In the genomic region with DNA sequence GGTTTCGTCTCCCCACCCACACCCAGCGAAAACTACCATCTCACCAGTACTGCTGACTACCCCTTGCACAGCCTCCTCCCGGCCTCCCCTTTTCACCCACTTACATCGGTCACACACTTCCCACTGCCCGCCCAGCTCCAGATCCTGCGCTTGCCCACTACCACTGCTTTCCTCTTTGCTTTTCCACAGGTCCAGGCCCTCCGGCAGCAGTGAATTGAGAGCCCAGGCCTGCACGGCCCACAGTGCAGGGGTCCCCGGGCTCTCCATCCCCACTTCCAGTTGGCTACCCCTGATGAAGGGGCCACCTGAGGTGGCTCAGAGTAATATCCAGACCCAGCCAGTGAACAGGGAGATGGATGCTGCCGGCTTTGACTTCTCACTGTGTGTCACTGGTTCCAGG, we compare ENCODE assay signal across 15 cellular contexts.
DNase-seq lines count a peak whose midpoint lies in the region; ATAC-seq and TF ChIP-seq lines count a peak whose summit lies in the region.
"Had no signal": no experiment of that assay in that cellular context is flagged by ENCODE, and none has a peak within 500 bp of the region (broad histone marks: within the 10 kb centered on the region; RNA-seq: fewer than 3 reads in every experiment).

No MANE protein-coding gene starts in this region.

- H3K27me3 ChIP-seq in mesenchymal stem cell (ENCODE audit: control insufficient read depth in 1 of 2, insufficient read depth in 1 of 2, low read length in 2 of 2) = peaks cover 0 to 50% of the 10 kb centered on the region in 2 experiments
- no peaks in the 10 kb centered on the region for H3K27me3 ChIP-seq in transverse colon
- H3K27me3 ChIP-seq: BLaER1 treated with 17β-estradiol and CSF1 and Interleukin-3, amounts not matched to agents 10 nM and 100 nM had no signal

- H3K9me3 Mint-ChIP-seq in activated CD8-positive, alpha-beta memory T cell treated with anti-CD3 and anti-CD28 coated beads, Interleukin-2, amount 10 ng/mL, durations not matched to agents 7 days and 5 days (ENCODE audit: low read depth) = no peaks in the 10 kb centered on the region
- no peaks in the 10 kb centered on the region for H3K9me3 Mint-ChIP-seq in stimulated activated effector memory CD8-positive, alpha-beta T cell treated with anti-CD3 and anti-CD28 coated beads, Interleukin-12 subunit alpha, Interleukin-12 subunit beta, amount 100 ng/mL, for 72 hours

- 92% methylated on average over 10 of the region's 10 CpGs for WGBS in mesenchymal stem cell
- 83 to 93% methylated on average over 1 to 10 of the region's 10 CpGs for WGBS in transverse colon (ENCODE audit: low coverage in 1 of 2), 2 donors

- H2BK120ac ChIP-seq in mesenchymal stem cell (ENCODE audit: low read depth, low read length) = no peak overlapping the region

- H3K9me3 ChIP-seq in mesenchymal stem cell (ENCODE audit: control insufficient read depth, low read length) = peaks cover 19% of the 10 kb centered on the region
- H3K9me3 ChIP-seq in transverse colon = peaks cover 0 to 4% of the 10 kb centered on the region in 2 donors

- H2BK5ac ChIP-seq in mesenchymal stem cell (ENCODE audit: low read depth, low read length, poor library complexity, severe bottlenecking) = no peak overlapping the region

- no peaks in the 10 kb centered on the region for H3K4me1 Mint-ChIP-seq in activated CD8-positive, alpha-beta memory T cell treated with anti-CD3 and anti-CD28 coated beads, Interleukin-2, amount 10 ng/mL, durations not matched to agents 7 days and 5 days
- no peaks in the 10 kb centered on the region for H3K4me1 Mint-ChIP-seq in stimulated activated effector memory CD8-positive, alpha-beta T cell treated with anti-CD3 and anti-CD28 coated beads, Interleukin-12 subunit alpha, Interleukin-12 subunit beta, amount 100 ng/mL, for 72 hours
- H3K4me1 Mint-ChIP-seq: CD4-positive, CD25-positive, alpha-beta regulatory T cell had no signal

- H3K4me1 ChIP-seq in mesenchymal stem cell (ENCODE audit: control insufficient read depth, insufficient read depth, low read depth, low read length) = peaks cover 2% of the 10 kb centered on the region
- H3K4me1 ChIP-seq in transverse colon = no peaks in the 10 kb centered on the region

- no peak overlapping the region for H3K23ac ChIP-seq in mesenchymal stem cell (ENCODE audit: low read length in 2 of 2)

- peaks cover 7% of the 10 kb centered on the region for H3K27me3 Mint-ChIP-seq in activated CD8-positive, alpha-beta memory T cell treated with anti-CD3 and anti-CD28 coated beads, Interleukin-2, amount 10 ng/mL, durations not matched to agents 7 days and 5 days
- H3K27me3 Mint-ChIP-seq: CD4-positive, CD25-positive, alpha-beta regulatory T cell had no signal

- H3K36me3 ChIP-seq in mesenchymal stem cell (ENCODE audit: control insufficient read depth in 1 of 2, insufficient read depth in 2 of 2, low read depth in 1 of 2, low read length in 2 of 2) = no peaks in the 10 kb centered on the region
- H3K36me3 ChIP-seq in transverse colon = no peaks in the 10 kb centered on the region
- H3K36me3 ChIP-seq: BLaER1 treated with 17β-estradiol and CSF1 and Interleukin-3, amounts not matched to agents 10 nM and 100 nM had no signal

- no peak overlapping the region for H3K18ac ChIP-seq in mesenchymal stem cell (ENCODE audit: low read depth in 1 of 2, low read length in 2 of 2)

- in situ Hi-C loops in transverse colon (cut with MboI; ENCODE audit: low pct_ligation_motif_present in 1 of 4, low pct_unique_long_range_greater_than_20kb in 1 of 4, low sequenced_read_pairs in 3 of 4) = no loop called here

- no peak overlapping the region for H4K91ac ChIP-seq in mesenchymal stem cell (ENCODE audit: low read length)

- H2AK5ac ChIP-seq in mesenchymal stem cell (ENCODE audit: low read length, severe bottlenecking) = no peak overlapping the region

- no peak overlapping the region for H3K27ac Mint-ChIP-seq in activated CD8-positive, alpha-beta memory T cell treated with anti-CD3 and anti-CD28 coated beads, Interleukin-2, amount 10 ng/mL, durations not matched to agents 7 days and 5 days
- H3K27ac Mint-ChIP-seq in stimulated activated effector memory CD8-positive, alpha-beta T cell treated with anti-CD3 and anti-CD28 coated beads, Interleukin-12 subunit alpha, Interleukin-12 subunit beta, amount 100 ng/mL, for 72 hours = no peak overlapping the region
- H3K27ac Mint-ChIP-seq: CD4-positive, CD25-positive, alpha-beta regulatory T cell had no signal

- no peak overlapping the region for H3K9ac ChIP-seq in mesenchymal stem cell (ENCODE audit: low read length)
- H3K9ac ChIP-seq: BLaER1 treated with 17β-estradiol and CSF1 and Interleukin-3, amounts not matched to agents 10 nM and 100 nM had no signal

- intact Hi-C loops in transverse colon (cut with DNase I; ENCODE audit: low total_unique reads) = no loop called here

- no peak for ATAC-seq in activated CD8-positive, alpha-beta memory T cell treated with anti-CD3 and anti-CD28 coated beads, Interleukin-2, amount 10 ng/mL, durations not matched to agents 7 days and 5 days
- ATAC-seq in stimulated activated effector memory CD8-positive, alpha-beta T cell treated with anti-CD3 and anti-CD28 coated beads, Interleukin-12 subunit alpha, Interleukin-12 subunit beta, amount 100 ng/mL, for 72 hours = peak; percentile 12

- H3K36me3 Mint-ChIP-seq in activated CD8-positive, alpha-beta memory T cell treated with anti-CD3 and anti-CD28 coated beads, Interleukin-2, amount 10 ng/mL, durations not matched to agents 7 days and 5 days = no peaks in the 10 kb centered on the region
- H3K36me3 Mint-ChIP-seq in stimulated activated effector memory CD8-positive, alpha-beta T cell treated with anti-CD3 and anti-CD28 coated beads, Interleukin-12 subunit alpha, Interleukin-12 subunit beta, amount 100 ng/mL, for 72 hours = no peaks in the 10 kb centered on the region
- H3K36me3 Mint-ChIP-seq: CD4-positive, CD25-positive, alpha-beta regulatory T cell had no signal

- H3K4me3 ChIP-seq in mesenchymal stem cell (ENCODE audit: insufficient read depth in 1 of 2, low read depth in 1 of 2, low read length in 2 of 2) = no peak overlapping the region
- H3K4me3 ChIP-seq in transverse colon = no peak overlapping the region
- H3K4me3 ChIP-seq: BLaER1 treated with 17β-estradiol and CSF1 and Interleukin-3, amounts not matched to agents 10 nM and 100 nM had no signal

- H3K27ac ChIP-seq in mesenchymal stem cell (ENCODE audit: low read length, poor library complexity, severe bottlenecking) (no peak overlapping the region), transverse colon (no peak overlapping the region)
- H3K27ac ChIP-seq: BLaER1 treated with 17β-estradiol and CSF1 and Interleukin-3, amounts not matched to agents 10 nM and 100 nM had no signal

- no peak for TF ChIP-seq CTCF in transverse colon (IDR thresholded peaks at IDR 0.05)

- H3K79me1 ChIP-seq in mesenchymal stem cell (replicated peaks; ENCODE audit: low read length, poor library complexity, severe bottlenecking) = no peaks in the 10 kb centered on the region

- no peak overlapping the region for H3K4ac ChIP-seq in mesenchymal stem cell (ENCODE audit: low read depth in 1 of 2, low read length in 2 of 2)

- TF ChIP-seq EP300 in transverse colon (IDR thresholded peaks at IDR 0.05; ENCODE audit: low read depth) = no peak

- no peak overlapping the region for H4K8ac ChIP-seq in mesenchymal stem cell (ENCODE audit: low read length)

- CTCF ChIA-PET in activated CD8-positive, alpha-beta memory T cell treated with anti-CD3 and anti-CD28 coated beads, Interleukin-2, amount 10 ng/mL, durations not matched to agents 7 days and 5 days (lab: Charles Lee) = no interaction called here

- H2AFZ ChIP-seq in mesenchymal stem cell (ENCODE audit: low read depth, low read length) = no peak overlapping the region

- H3K4me3 Mint-ChIP-seq in activated CD8-positive, alpha-beta memory T cell treated with anti-CD3 and anti-CD28 coated beads, Interleukin-2, amount 10 ng/mL, durations not matched to agents 7 days and 5 days = no peak overlapping the region
- H3K4me3 Mint-ChIP-seq in stimulated activated effector memory CD8-positive, alpha-beta T cell treated with anti-CD3 and anti-CD28 coated beads, Interleukin-12 subunit alpha, Interleukin-12 subunit beta, amount 100 ng/mL, for 72 hours = no peak overlapping the region
- H3K4me3 Mint-ChIP-seq: CD4-positive, CD25-positive, alpha-beta regulatory T cell; H9 had no signal

- no peak for TF ChIP-seq POLR2A in transverse colon (IDR thresholded peaks at IDR 0.05)

- no peak overlapping the region for H3K14ac ChIP-seq in mesenchymal stem cell (ENCODE audit: low read length in 2 of 2)

- no peak overlapping the region for H3K4me2 ChIP-seq in mesenchymal stem cell (ENCODE audit: low read length, poor library complexity, severe bottlenecking)
- H3K4me2 ChIP-seq: BLaER1 treated with 17β-estradiol and CSF1 and Interleukin-3, amounts not matched to agents 10 nM and 100 nM had no signal

- DNase-seq in activated CD8-positive, alpha-beta memory T cell treated with anti-CD3 and anti-CD28 coated beads, Interleukin-2, amount 10 ng/mL, durations not matched to agents 7 days and 5 days = peak; percentile 7
- no peak for DNase-seq in activated CD8-positive, alpha-beta memory T cell treated with anti-CD3 and anti-CD28 coated beads, Interleukin-2, amount 50 U/mL, for 48 hours
- no peak for DNase-seq in mesenchymal stem cell
- DNase-seq in stimulated activated effector memory CD8-positive, alpha-beta T cell treated with anti-CD3 and anti-CD28 coated beads, Interleukin-12 subunit alpha, Interleukin-12 subunit beta, amount 100 ng/mL, for 72 hours (ENCODE audit: low spot score in 2 of 2) = no peak
- DNase-seq in NCI-H1105 treated with DMSO at 0.1 percent for 48 hours (lab: John Stamatoyannopoulos, UW) = no peak
- DNase-seq in NCI-H2171 treated with DMSO at 0.1 percent for 48 hours (lab: John Stamatoyannopoulos, UW) = no peak
- DNase-seq in transverse colon = no peak
- DNase-seq: 8988T; ACHN; CD4-positive, CD25-positive, alpha-beta regulatory T cell; DMS53; GF-D8; GOT3; H9 had no signal

- H2BK12ac ChIP-seq in mesenchymal stem cell (ENCODE audit: low read length in 2 of 2) = no peak overlapping the region

- H2BK15ac ChIP-seq in mesenchymal stem cell (ENCODE audit: low read depth, poor library complexity, severe bottlenecking) = peak overlapping the region; percentile 45
